ENCODE assay signal across 8 cellular contexts in the genomic region with DNA sequence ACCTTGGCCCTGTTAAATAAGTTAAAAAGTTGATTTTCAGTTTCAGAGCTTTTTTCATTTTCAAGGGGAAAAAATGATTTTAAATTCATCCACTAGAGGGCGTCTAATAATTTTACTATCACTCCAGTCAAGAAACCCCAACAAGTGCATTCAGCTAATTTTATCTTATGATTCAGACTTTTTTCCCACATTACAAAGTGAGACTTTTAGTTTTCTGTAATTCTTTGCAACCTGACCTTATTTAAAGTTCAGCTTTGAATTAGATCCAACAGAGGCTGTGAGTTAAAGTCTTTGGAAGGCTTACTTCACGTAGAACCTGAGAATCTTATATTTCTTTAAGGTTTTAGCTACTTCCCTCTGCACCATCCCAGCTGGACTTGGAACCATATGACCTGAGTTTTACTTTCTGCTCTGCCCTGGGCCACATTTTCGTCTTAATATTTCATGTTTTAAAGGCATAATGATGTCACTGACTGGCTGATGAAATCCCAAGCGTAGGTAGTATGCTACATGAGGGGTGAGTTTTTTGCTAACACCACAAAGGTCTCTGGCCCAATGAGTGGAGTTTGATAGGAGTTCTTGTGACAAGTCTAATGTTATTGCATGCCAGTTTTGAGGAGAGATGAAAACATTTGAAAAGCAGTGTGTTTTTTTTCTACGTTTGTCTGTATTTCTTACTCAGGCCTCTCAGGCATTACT. TPM values are rescaled to one million over a fixed set of nuclear protein-coding genes. Genes with fewer than 3 reads are reported as not detected.
A peak's percentile ranks its signal among the peaks of the same experiment; 100 is the strongest.
DNase-seq lines count a peak whose midpoint lies in the region; ATAC-seq and TF ChIP-seq lines count a peak whose summit lies in the region.

No MANE protein-coding gene starts in this region.

- no peak overlapping the region for H3K27ac Mint-ChIP-seq in activated T-helper 1 cell treated with anti-CD3 and anti-CD28 coated beads, Interleukin-12 subunit alpha, Interleukin-12 subunit beta, Interleukin-2, Interleukin-4 antibody, amounts not matched to agents 30 ng/mL and 10 ng/mL and 1 ng/mL, durations not matched to agents 14 hours and 24 hours and 36 hours

- no peak overlapping the region for H3K4me3 ChIP-seq in breast epithelium

- no peak overlapping the region for H3K27ac ChIP-seq in breast epithelium

- no peaks in the 10 kb centered on the region for H3K27me3 ChIP-seq in breast epithelium

- TF ChIP-seq CTCF in breast epithelium (IDR thresholded peaks at IDR 0.05) = peak in 2 of 3 donors; percentile 34 to 45

- H3K9me3 Mint-ChIP-seq in activated T-helper 1 cell treated with anti-CD3 and anti-CD28 coated beads, Interleukin-12 subunit alpha, Interleukin-12 subunit beta, Interleukin-2, Interleukin-4 antibody, amounts not matched to agents 30 ng/mL and 10 ng/mL and 1 ng/mL, durations not matched to agents 14 hours and 24 hours and 36 hours = no peaks in the 10 kb centered on the region

- H3K36me3 Mint-ChIP-seq in activated T-helper 1 cell treated with anti-CD3 and anti-CD28 coated beads, Interleukin-12 subunit alpha, Interleukin-12 subunit beta, Interleukin-2, Interleukin-4 antibody, amounts not matched to agents 30 ng/mL and 10 ng/mL and 1 ng/mL, durations not matched to agents 14 hours and 24 hours and 36 hours (ENCODE audit: low read depth) = peaks cover 2% of the 10 kb centered on the region

- peak; percentile 46 for ATAC-seq in GM19372 (IDR thresholded peaks at IDR 0.05; ENCODE audit: low read depth, unreplicated experiment)

- no peaks in the 10 kb centered on the region for H3K36me3 ChIP-seq in breast epithelium

- peak; percentile 51 for DNase-seq in DMS 273 (lab: John Stamatoyannopoulos, UW; ENCODE audit: unreplicated experiment)
- DNase-seq in DMS 273 treated with DMSO at 0.1 percent for 48 hours (lab: John Stamatoyannopoulos, UW) = no peak
- DNase-seq in NCI-H1417 (lab: John Stamatoyannopoulos, UW) = peak; percentile 19 to 68 (median 59)
- no peak for DNase-seq in breast epithelium (ENCODE audit: low spot score in 2 of 2)
- DNase-seq in midbrain (lab: John Stamatoyannopoulos, UW) = peak; percentile 53
- no peak for DNase-seq in H4 (ENCODE audit: low spot score)
- DNase-seq in activated T-helper 1 cell treated with anti-CD3 and anti-CD28 coated beads, Interleukin-12 subunit alpha, Interleukin-12 subunit beta, Interleukin-2, Interleukin-4 antibody, amounts not matched to agents 30 ng/mL and 10 ng/mL and 1 ng/mL, durations not matched to agents 14 hours and 24 hours and 36 hours (ENCODE audit: low spot score) = no peak

- no peak for TF ChIP-seq POLR2A in breast epithelium (IDR thresholded peaks at IDR 0.05)

- H3K4me3 Mint-ChIP-seq in activated T-helper 1 cell treated with anti-CD3 and anti-CD28 coated beads, Interleukin-12 subunit alpha, Interleukin-12 subunit beta, Interleukin-2, Interleukin-4 antibody, amounts not matched to agents 30 ng/mL and 10 ng/mL and 1 ng/mL, durations not matched to agents 14 hours and 24 hours and 36 hours = no peak overlapping the region

- intact Hi-C loops in breast epithelium (cut with DNase I; ENCODE audit: low total_unique reads) = no loop called here
- intact Hi-C loops in activated T-helper 1 cell treated with anti-CD3 and anti-CD28 coated beads, Interleukin-12 subunit alpha, Interleukin-12 subunit beta, Interleukin-2, Interleukin-4 antibody, amounts not matched to agents 30 ng/mL and 10 ng/mL and 1 ng/mL, durations not matched to agents 14 hours and 24 hours and 36 hours (cut with micrococcal nuclease) = loop anchor here (1.0 to 10.0 kb wide), 4 partner anchors 46 to 428 kb away; partner anchors contain the start of genes CENPC and UBA6

- peaks cover 13% of the 10 kb centered on the region for H3K4me1 Mint-ChIP-seq in activated T-helper 1 cell treated with anti-CD3 and anti-CD28 coated beads, Interleukin-12 subunit alpha, Interleukin-12 subunit beta, Interleukin-2, Interleukin-4 antibody, amounts not matched to agents 30 ng/mL and 10 ng/mL and 1 ng/mL, durations not matched to agents 14 hours and 24 hours and 36 hours (ENCODE audit: low read depth)

- no peaks in the 10 kb centered on the region for H3K9me3 ChIP-seq in breast epithelium

- H3K4me1 ChIP-seq in breast epithelium = no peaks in the 10 kb centered on the region

- no peaks in the 10 kb centered on the region for H3K27me3 Mint-ChIP-seq in activated T-helper 1 cell treated with anti-CD3 and anti-CD28 coated beads, Interleukin-12 subunit alpha, Interleukin-12 subunit beta, Interleukin-2, Interleukin-4 antibody, amounts not matched to agents 30 ng/mL and 10 ng/mL and 1 ng/mL, durations not matched to agents 14 hours and 24 hours and 36 hours (ENCODE audit: insufficient read depth)

RNA-seq across cellular contexts. Expression of gene GNRHR, which starts 7.2 kb away (rescaled TPM):
- not detected for total RNA-seq in breast epithelium
- total RNA-seq in H4 (2014; rRNA removed; shearing (Covaris generic)) = not detected in 2 replicates
- not detected in 2 replicates for total RNA-seq in activated T-helper 1 cell treated with anti-CD3 and anti-CD28 coated beads, Interleukin-12 subunit alpha, Interleukin-12 subunit beta, Interleukin-2, Interleukin-4 antibody, amounts not matched to agents 30 ng/mL and 10 ng/mL and 1 ng/mL, durations not matched to agents 14 hours and 24 hours and 36 hours

RNA-seq across cellular contexts. Expression of gene UBA6, which starts 46.0 kb away (rescaled TPM):
- total RNA-seq in breast epithelium = 10 to 100 TPM; 37.8 to 85.5 (median 50.5) TPM
- total RNA-seq in H4 (2014; rRNA removed; shearing (Covaris generic)) = 85.9 and 123 TPM in 2 replicates
- total RNA-seq in activated T-helper 1 cell treated with anti-CD3 and anti-CD28 coated beads, Interleukin-12 subunit alpha, Interleukin-12 subunit beta, Interleukin-2, Interleukin-4 antibody, amounts not matched to agents 30 ng/mL and 10 ng/mL and 1 ng/mL, durations not matched to agents 14 hours and 24 hours and 36 hours = 78.2 and 78.5 TPM in 2 replicates

Comparison
In these comparisons a context has a peak if more than half of its experiments do, and no peak if none do; other contexts are left out.
1. DNase-seq: peak in DMS 273 (single experiment), NCI-H1417 (3 of 3) and midbrain (single experiment); none in DMS 273 treated with DMSO at 0.1 percent for 48 hours (single experiment), breast epithelium (0 of 2), H4 (single experiment) and activated T-helper 1 cell treated with anti-CD3 and anti-CD28 coated beads, Interleukin-12 subunit alpha, Interleukin-12 subunit beta, Interleukin-2, Interleukin-4 antibody, amounts not matched to agents 30 ng/mL and 10 ng/mL and 1 ng/mL, durations not matched to agents 14 hours and 24 hours and 36 hours (single experiment).